14 cellular contexts compared by ENCODE assay signal in the genomic region with DNA sequence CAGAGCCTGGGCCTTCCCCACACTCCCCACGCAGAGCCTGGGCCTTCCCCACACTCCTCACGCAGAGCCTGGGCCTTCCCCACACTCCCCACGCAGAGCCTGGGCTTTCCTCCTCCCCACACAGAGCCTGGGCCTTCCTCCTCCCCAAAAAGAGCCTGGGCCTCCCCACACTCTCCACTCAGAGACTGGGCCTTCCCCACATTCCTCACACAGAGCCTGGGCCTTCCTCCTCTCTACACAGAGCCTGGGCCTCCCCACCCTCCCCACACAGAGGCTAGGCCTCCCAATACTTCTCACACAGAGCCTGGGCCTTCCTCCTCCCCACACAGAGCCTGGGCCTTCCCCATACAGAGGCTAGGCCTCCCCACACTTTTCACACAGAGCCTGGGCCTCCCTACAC.
DNase-seq lines count a peak whose midpoint lies in the region; ATAC-seq and TF ChIP-seq lines count a peak whose summit lies in the region.
"Had no signal": no experiment of that assay in that cellular context is flagged by ENCODE, and none has a peak within 500 bp of the region (broad histone marks: within the 10 kb centered on the region; RNA-seq: fewer than 3 reads in every experiment).

No MANE protein-coding gene starts in this region.

- ATAC-seq in stimulated activated memory B cell treated with anti-CD40 and anti-IgM and Interleukin-4, amounts not matched to agents 10 μg/mL and 1 μg/mL and 100 μg/mL, for 72 hours = no peak

- no peaks in the 10 kb centered on the region for H3K27me3 Mint-ChIP-seq in activated T-cell treated with anti-CD3 and anti-CD28 coated beads, Interleukin-2, amount 50 U/mL, for 24 hours
- peaks cover 3% of the 10 kb centered on the region for H3K27me3 Mint-ChIP-seq in dendritic cell treated with granulocyte-macrophage colony-stimulating factor and Interleukin-4, amounts not matched to agents 40 ng/mL and 50 ng/mL, for 4 days
- H3K27me3 Mint-ChIP-seq in stimulated activated memory B cell treated with anti-CD40 and anti-IgM and Interleukin-4, amounts not matched to agents 10 μg/mL and 1 μg/mL and 100 μg/mL, for 72 hours = no peaks in the 10 kb centered on the region

- H3K27ac ChIP-seq in SK-N-MC = no peak overlapping the region
- no peak overlapping the region for H3K27ac ChIP-seq in coronary artery
- H3K27ac ChIP-seq: epithelial cell of prostate, neutrophil had no signal

- intact Hi-C loops in dendritic cell treated with granulocyte-macrophage colony-stimulating factor and Interleukin-4, amounts not matched to agents 40 ng/mL and 50 ng/mL, for 4 days (cut with micrococcal nuclease) = no loop called here

- no peak for DNase-seq in activated T-cell treated with anti-CD3 and anti-CD28 coated beads, Interleukin-2, amount 50 U/mL, for 24 hours
- DNase-seq in activated T-cell treated with anti-CD3 and anti-CD28 coated beads for 4 hours (no peak), SK-N-MC (ENCODE audit: low read depth, low spot score) (no peak), KBM-7 (no peak), coronary artery (ENCODE audit: low spot score) (no peak), NOMO-1 treated with dmso at 0.1 percent for 144 hours (lab: John Stamatoyannopoulos, UW; ENCODE audit: unreplicated experiment) (no peak)
- DNase-seq: activated CD4-positive, alpha-beta T cell treated with anti-CD3 and anti-CD28 coated beads for 1 hour; hypothalamus; NCI-H1417; NCI-H446 had no signal

- no peaks in the 10 kb centered on the region for H3K9me3 ChIP-seq in SK-N-MC (ENCODE audit: low read depth, low read length)
- H3K9me3 ChIP-seq: neutrophil had no signal

- H3K4me3 ChIP-seq in SK-N-MC = no peak overlapping the region
- H3K4me3 ChIP-seq in coronary artery = no peak overlapping the region

- no peak overlapping the region for H3K4me3 Mint-ChIP-seq in activated T-cell treated with anti-CD3 and anti-CD28 coated beads, Interleukin-2, amount 50 U/mL, for 24 hours
- H3K4me3 Mint-ChIP-seq in dendritic cell treated with granulocyte-macrophage colony-stimulating factor and Interleukin-4, amounts not matched to agents 40 ng/mL and 50 ng/mL, for 4 days = no peak overlapping the region
- H3K4me3 Mint-ChIP-seq in stimulated activated memory B cell treated with anti-CD40 and anti-IgM and Interleukin-4, amounts not matched to agents 10 μg/mL and 1 μg/mL and 100 μg/mL, for 72 hours = no peak overlapping the region

- H3K9me3 Mint-ChIP-seq in activated T-cell treated with anti-CD3 and anti-CD28 coated beads, Interleukin-2, amount 50 U/mL, for 24 hours = peaks cover 2% of the 10 kb centered on the region
- peaks cover 19% of the 10 kb centered on the region for H3K9me3 Mint-ChIP-seq in dendritic cell treated with granulocyte-macrophage colony-stimulating factor and Interleukin-4, amounts not matched to agents 40 ng/mL and 50 ng/mL, for 4 days
- H3K9me3 Mint-ChIP-seq in stimulated activated memory B cell treated with anti-CD40 and anti-IgM and Interleukin-4, amounts not matched to agents 10 μg/mL and 1 μg/mL and 100 μg/mL, for 72 hours = peaks cover 9% of the 10 kb centered on the region

- no peaks in the 10 kb centered on the region for H3K36me3 ChIP-seq in SK-N-MC (ENCODE audit: insufficient read depth, low read length)
- H3K36me3 ChIP-seq: neutrophil had no signal

- no peaks in the 10 kb centered on the region for H3K36me3 Mint-ChIP-seq in activated T-cell treated with anti-CD3 and anti-CD28 coated beads, Interleukin-2, amount 50 U/mL, for 24 hours (ENCODE audit: low read depth)
- peaks cover 7% of the 10 kb centered on the region for H3K36me3 Mint-ChIP-seq in dendritic cell treated with granulocyte-macrophage colony-stimulating factor and Interleukin-4, amounts not matched to agents 40 ng/mL and 50 ng/mL, for 4 days (ENCODE audit: low read depth)
- H3K36me3 Mint-ChIP-seq in stimulated activated memory B cell treated with anti-CD40 and anti-IgM and Interleukin-4, amounts not matched to agents 10 μg/mL and 1 μg/mL and 100 μg/mL, for 72 hours = no peaks in the 10 kb centered on the region

- H3K27ac Mint-ChIP-seq in activated T-cell treated with anti-CD3 and anti-CD28 coated beads, Interleukin-2, amount 50 U/mL, for 24 hours = peak overlapping the region; percentile 89
- H3K27ac Mint-ChIP-seq in dendritic cell treated with granulocyte-macrophage colony-stimulating factor and Interleukin-4, amounts not matched to agents 40 ng/mL and 50 ng/mL, for 4 days = peak overlapping the region; percentile 95
- peak overlapping the region; percentile 53 for H3K27ac Mint-ChIP-seq in stimulated activated memory B cell treated with anti-CD40 and anti-IgM and Interleukin-4, amounts not matched to agents 10 μg/mL and 1 μg/mL and 100 μg/mL, for 72 hours

- TF ChIP-seq CTCF in coronary artery (IDR thresholded peaks at IDR 0.05) = no peak

- H3K9ac ChIP-seq in SK-N-MC (ENCODE audit: insufficient read length) = peak overlapping the region; percentile 32

- in situ Hi-C loops in KBM-7 (cut with MboI; ENCODE audit: low pct_unique_long_range_greater_than_20kb, low sequenced_read_pairs) = no loop called here

- peaks cover 24% of the 10 kb centered on the region for H3K4me1 Mint-ChIP-seq in activated T-cell treated with anti-CD3 and anti-CD28 coated beads, Interleukin-2, amount 50 U/mL, for 24 hours (ENCODE audit: low read depth)
- H3K4me1 Mint-ChIP-seq in dendritic cell treated with granulocyte-macrophage colony-stimulating factor and Interleukin-4, amounts not matched to agents 40 ng/mL and 50 ng/mL, for 4 days (ENCODE audit: low read depth) = peaks cover 31% of the 10 kb centered on the region
- H3K4me1 Mint-ChIP-seq in stimulated activated memory B cell treated with anti-CD40 and anti-IgM and Interleukin-4, amounts not matched to agents 10 μg/mL and 1 μg/mL and 100 μg/mL, for 72 hours = peaks cover 21% of the 10 kb centered on the region
